ENCODE assay signal across 1 cellular context in the genomic region with DNA sequence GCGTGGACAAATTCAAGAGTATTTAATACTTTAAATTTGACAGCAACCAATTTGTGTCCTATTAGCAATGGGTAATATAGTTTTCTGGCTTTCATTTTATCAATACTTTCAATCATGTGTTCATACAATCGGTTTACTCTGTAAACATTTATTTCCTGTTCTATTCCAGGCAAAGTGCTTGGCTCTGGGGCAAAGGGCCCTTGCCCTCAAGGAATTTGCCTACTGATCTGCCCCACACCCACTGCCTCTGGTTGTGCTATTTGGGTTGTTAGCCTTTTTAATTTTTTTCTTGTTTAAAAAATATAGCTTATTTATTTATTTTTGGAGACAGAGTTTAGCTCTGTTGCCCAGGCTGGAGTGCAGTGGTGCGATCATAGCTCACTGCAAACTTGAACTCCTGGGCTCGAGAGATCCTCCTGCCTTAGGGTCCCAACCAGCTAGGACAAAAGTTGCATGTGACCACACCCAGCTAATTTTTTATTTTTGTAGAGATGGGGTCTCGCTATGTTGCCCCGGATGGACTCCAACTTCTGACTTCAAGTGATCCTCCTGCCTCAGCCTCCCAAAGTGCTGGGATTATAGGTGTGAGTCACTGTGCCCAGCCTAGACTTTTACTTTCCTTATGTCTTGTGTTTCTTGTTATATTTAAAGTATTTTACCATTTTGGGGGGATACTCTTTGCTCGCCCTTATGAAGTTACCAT.
TF ChIP-seq lines count a peak whose summit lies in the region.

No MANE protein-coding gene starts in this region.

TF ChIP-seq in liver, 16 proteins besides CTCF, POLR2A, EP300 and RAD21 (continued from another document):
- TF ChIP-seq, protein P1, sequence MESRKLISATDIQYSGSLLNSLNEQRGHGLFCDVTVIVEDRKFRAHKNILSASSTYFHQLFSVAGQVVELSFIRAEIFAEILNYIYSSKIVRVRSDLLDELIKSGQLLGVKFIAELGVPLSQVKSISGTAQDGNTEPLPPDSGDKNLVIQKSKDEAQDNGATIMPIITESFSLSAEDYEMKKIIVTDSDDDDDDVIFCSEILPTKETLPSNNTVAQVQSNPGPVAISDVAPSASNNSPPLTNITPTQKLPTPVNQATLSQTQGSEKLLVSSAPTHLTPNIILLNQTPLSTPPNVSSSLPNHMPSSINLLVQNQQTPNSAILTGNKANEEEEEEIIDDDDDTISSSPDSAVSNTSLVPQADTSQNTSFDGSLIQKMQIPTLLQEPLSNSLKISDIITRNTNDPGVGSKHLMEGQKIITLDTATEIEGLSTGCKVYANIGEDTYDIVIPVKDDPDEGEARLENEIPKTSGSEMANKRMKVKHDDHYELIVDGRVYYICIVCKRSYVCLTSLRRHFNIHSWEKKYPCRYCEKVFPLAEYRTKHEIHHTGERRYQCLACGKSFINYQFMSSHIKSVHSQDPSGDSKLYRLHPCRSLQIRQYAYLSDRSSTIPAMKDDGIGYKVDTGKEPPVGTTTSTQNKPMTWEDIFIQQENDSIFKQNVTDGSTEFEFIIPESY (IDR thresholded peaks at IDR 0.05): peak; percentile 51
- TF ChIP-seq NR2F2 (IDR thresholded peaks at IDR 0.05): no peak
- TF ChIP-seq FOXA2 (IDR thresholded peaks at IDR 0.05): peak; percentile 78
- TF ChIP-seq EGR1 (IDR thresholded peaks at IDR 0.05; ENCODE audit: low read depth in 2 of 2): peak in 1 of 2 donors; percentile 36
- TF ChIP-seq, protein P2, sequence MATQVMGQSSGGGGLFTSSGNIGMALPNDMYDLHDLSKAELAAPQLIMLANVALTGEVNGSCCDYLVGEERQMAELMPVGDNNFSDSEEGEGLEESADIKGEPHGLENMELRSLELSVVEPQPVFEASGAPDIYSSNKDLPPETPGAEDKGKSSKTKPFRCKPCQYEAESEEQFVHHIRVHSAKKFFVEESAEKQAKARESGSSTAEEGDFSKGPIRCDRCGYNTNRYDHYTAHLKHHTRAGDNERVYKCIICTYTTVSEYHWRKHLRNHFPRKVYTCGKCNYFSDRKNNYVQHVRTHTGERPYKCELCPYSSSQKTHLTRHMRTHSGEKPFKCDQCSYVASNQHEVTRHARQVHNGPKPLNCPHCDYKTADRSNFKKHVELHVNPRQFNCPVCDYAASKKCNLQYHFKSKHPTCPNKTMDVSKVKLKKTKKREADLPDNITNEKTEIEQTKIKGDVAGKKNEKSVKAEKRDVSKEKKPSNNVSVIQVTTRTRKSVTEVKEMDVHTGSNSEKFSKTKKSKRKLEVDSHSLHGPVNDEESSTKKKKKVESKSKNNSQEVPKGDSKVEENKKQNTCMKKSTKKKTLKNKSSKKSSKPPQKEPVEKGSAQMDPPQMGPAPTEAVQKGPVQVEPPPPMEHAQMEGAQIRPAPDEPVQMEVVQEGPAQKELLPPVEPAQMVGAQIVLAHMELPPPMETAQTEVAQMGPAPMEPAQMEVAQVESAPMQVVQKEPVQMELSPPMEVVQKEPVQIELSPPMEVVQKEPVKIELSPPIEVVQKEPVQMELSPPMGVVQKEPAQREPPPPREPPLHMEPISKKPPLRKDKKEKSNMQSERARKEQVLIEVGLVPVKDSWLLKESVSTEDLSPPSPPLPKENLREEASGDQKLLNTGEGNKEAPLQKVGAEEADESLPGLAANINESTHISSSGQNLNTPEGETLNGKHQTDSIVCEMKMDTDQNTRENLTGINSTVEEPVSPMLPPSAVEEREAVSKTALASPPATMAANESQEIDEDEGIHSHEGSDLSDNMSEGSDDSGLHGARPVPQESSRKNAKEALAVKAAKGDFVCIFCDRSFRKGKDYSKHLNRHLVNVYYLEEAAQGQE (IDR thresholded peaks at IDR 0.05): peak; percentile 52
- TF ChIP-seq TAF1 (conservative IDR thresholded peaks at IDR 0.05): no peak
- TF ChIP-seq FOXA1 (IDR thresholded peaks at IDR 0.05): peak; percentile 52
- TF ChIP-seq HNF4G (IDR thresholded peaks at IDR 0.05): peak; percentile 34
- TF ChIP-seq, protein P3, sequence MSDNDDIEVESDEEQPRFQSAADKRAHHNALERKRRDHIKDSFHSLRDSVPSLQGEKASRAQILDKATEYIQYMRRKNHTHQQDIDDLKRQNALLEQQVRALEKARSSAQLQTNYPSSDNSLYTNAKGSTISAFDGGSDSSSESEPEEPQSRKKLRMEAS (IDR thresholded peaks at IDR 0.05): peak; percentile 59
- peak; percentile 63 for TF ChIP-seq YY1 (IDR thresholded peaks at IDR 0.05)
- TF ChIP-seq SP1 (IDR thresholded peaks at IDR 0.05): peak; percentile 88
